Comparison of ENCODE assay signal across 1 cellular context in the genomic region with DNA sequence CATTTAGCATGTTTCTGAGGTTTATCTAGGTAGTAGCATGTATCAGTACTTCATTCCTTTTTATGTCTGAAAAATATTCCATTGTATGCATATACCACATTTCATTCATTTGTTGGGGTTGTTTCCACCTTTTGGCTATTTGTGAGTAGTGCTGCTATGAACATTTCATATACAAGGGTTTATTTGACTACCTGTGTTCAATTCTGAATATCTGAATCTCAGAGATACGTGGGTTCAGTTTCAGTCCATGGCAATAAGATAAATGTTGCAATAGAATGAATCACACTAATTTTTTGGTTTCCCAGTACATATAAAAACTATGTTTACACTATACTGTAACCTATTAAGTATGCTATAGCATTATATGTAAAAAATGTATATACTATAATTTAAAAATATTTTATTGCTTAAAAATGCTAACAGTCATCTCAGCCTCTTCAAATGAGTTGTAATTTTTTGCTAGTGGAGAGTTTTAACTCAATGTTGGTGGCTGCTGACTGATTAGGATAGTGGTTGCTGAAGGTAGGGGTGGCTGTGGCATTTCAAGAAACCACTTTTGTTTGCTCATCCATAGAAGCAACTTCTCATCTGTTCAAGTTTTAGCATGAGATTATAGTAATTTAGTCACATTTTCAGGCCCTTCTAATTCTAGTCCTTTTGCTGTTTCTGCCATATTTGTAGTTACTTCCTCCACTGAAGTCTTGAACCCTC.
TF ChIP-seq lines count a peak whose summit lies in the region.

No MANE protein-coding gene starts in this region.

TF ChIP-seq in GM12878, 131 proteins besides CTCF, POLR2A, EP300 and RAD21 (continued from another document):
- TF ChIP-seq RELB (IDR thresholded peaks at IDR 0.05; ENCODE audit: low read depth), result no peak
- TF ChIP-seq FOXM1 (IDR thresholded peaks at IDR 0.05; ENCODE audit: low read depth, low read length), result 0 out of 2 replicates have a peak, but pooled peaks have one; percentile 28
- TF ChIP-seq RFX5 (IDR thresholded peaks at IDR 0.05; ENCODE audit: low read depth, low read length), result no peak
- TF ChIP-seq, protein P1, sequence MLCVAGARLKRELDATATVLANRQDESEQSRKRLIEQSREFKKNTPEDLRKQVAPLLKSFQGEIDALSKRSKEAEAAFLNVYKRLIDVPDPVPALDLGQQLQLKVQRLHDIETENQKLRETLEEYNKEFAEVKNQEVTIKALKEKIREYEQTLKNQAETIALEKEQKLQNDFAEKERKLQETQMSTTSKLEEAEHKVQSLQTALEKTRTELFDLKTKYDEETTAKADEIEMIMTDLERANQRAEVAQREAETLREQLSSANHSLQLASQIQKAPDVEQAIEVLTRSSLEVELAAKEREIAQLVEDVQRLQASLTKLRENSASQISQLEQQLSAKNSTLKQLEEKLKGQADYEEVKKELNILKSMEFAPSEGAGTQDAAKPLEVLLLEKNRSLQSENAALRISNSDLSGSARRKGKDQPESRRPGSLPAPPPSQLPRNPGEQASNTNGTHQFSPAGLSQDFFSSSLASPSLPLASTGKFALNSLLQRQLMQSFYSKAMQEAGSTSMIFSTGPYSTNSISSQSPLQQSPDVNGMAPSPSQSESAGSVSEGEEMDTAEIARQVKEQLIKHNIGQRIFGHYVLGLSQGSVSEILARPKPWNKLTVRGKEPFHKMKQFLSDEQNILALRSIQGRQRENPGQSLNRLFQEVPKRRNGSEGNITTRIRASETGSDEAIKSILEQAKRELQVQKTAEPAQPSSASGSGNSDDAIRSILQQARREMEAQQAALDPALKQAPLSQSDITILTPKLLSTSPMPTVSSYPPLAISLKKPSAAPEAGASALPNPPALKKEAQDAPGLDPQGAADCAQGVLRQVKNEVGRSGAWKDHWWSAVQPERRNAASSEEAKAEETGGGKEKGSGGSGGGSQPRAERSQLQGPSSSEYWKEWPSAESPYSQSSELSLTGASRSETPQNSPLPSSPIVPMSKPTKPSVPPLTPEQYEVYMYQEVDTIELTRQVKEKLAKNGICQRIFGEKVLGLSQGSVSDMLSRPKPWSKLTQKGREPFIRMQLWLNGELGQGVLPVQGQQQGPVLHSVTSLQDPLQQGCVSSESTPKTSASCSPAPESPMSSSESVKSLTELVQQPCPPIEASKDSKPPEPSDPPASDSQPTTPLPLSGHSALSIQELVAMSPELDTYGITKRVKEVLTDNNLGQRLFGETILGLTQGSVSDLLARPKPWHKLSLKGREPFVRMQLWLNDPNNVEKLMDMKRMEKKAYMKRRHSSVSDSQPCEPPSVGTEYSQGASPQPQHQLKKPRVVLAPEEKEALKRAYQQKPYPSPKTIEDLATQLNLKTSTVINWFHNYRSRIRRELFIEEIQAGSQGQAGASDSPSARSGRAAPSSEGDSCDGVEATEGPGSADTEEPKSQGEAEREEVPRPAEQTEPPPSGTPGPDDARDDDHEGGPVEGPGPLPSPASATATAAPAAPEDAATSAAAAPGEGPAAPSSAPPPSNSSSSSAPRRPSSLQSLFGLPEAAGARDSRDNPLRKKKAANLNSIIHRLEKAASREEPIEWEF (IDR thresholded peaks at IDR 0.05; ENCODE audit: insufficient replicate concordance, low read depth, low read length), result no peak
- TF ChIP-seq NBN (IDR thresholded peaks at IDR 0.05), result no peak
- no peak for TF ChIP-seq MEF2B (IDR thresholded peaks at IDR 0.05; ENCODE audit: partially characterized antibody, poor library complexity, severe bottlenecking)
- no peak for TF ChIP-seq TAF1 (IDR thresholded peaks at IDR 0.05; ENCODE audit: borderline replicate concordance, low read depth, low read length)
- TF ChIP-seq RUNX3 (IDR thresholded peaks at IDR 0.05; ENCODE audit: low read length), result peak; percentile 82
- TF ChIP-seq SIX5 (IDR thresholded peaks at IDR 0.05; ENCODE audit: low read depth, low read length, severe bottlenecking), result no peak
- TF ChIP-seq BMI1 (IDR thresholded peaks at IDR 0.05; ENCODE audit: borderline replicate concordance), result no peak
- TF ChIP-seq BRCA1 (IDR thresholded peaks at IDR 0.05; ENCODE audit: low read depth, low read length), result no peak
- TF ChIP-seq HDAC6 (IDR thresholded peaks at IDR 0.05; ENCODE audit: unreplicated experiment), result no peak
- TF ChIP-seq CHD1 (IDR thresholded peaks at IDR 0.05; ENCODE audit: low read depth, low read length), result no peak
- TF ChIP-seq SPI1 (IDR thresholded peaks at IDR 0.05; ENCODE audit: borderline replicate concordance, insufficient read depth, low read depth, low read length), result no peak
- TF ChIP-seq JUNB (IDR thresholded peaks at IDR 0.05), result peak; percentile 79
- TF ChIP-seq, protein P2, sequence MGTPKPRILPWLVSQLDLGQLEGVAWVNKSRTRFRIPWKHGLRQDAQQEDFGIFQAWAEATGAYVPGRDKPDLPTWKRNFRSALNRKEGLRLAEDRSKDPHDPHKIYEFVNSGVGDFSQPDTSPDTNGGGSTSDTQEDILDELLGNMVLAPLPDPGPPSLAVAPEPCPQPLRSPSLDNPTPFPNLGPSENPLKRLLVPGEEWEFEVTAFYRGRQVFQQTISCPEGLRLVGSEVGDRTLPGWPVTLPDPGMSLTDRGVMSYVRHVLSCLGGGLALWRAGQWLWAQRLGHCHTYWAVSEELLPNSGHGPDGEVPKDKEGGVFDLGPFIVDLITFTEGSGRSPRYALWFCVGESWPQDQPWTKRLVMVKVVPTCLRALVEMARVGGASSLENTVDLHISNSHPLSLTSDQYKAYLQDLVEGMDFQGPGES (IDR thresholded peaks at IDR 0.05), result no peak
- TF ChIP-seq ATF2 (IDR thresholded peaks at IDR 0.05; ENCODE audit: low read length), result 0 out of 2 replicates have a peak, but pooled peaks have one; percentile 33
- no peak for TF ChIP-seq ZZZ3 (IDR thresholded peaks at IDR 0.05; ENCODE audit: control insufficient read depth, insufficient read length, low read depth)
- TF ChIP-seq BCL11A (IDR thresholded peaks at IDR 0.05; ENCODE audit: low read depth, low read length), result peak; percentile 71; the same call in 1 of the 2 replicates
- no peak for TF ChIP-seq LARP7 (IDR thresholded peaks at IDR 0.05)
- TF ChIP-seq, protein P3, sequence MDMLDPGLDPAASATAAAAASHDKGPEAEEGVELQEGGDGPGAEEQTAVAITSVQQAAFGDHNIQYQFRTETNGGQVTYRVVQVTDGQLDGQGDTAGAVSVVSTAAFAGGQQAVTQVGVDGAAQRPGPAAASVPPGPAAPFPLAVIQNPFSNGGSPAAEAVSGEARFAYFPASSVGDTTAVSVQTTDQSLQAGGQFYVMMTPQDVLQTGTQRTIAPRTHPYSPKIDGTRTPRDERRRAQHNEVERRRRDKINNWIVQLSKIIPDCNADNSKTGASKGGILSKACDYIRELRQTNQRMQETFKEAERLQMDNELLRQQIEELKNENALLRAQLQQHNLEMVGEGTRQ (IDR thresholded peaks at IDR 0.05; ENCODE audit: borderline replicate concordance, low read depth, low read length), result no peak
- no peak for TF ChIP-seq RCOR1 (conservative IDR thresholded peaks at IDR 0.05; ENCODE audit: low read depth, low read length)
- no peak for TF ChIP-seq FOXK2 (IDR thresholded peaks at IDR 0.05)
- no peak for TF ChIP-seq TCF12 (IDR thresholded peaks at IDR 0.05; ENCODE audit: low read depth, low read length)
- no peak for TF ChIP-seq SREBF1 (IDR thresholded peaks at IDR 0.05; ENCODE audit: low read length)
- TF ChIP-seq IRF4 (IDR thresholded peaks at IDR 0.05; ENCODE audit: low read depth, low read length), result peak; percentile 23; the same call in 1 of the 2 replicates
- peak; percentile 65; the same call in 1 of the 2 replicates for TF ChIP-seq NFIC (IDR thresholded peaks at IDR 0.05; ENCODE audit: low read depth, low read length)
- TF ChIP-seq SUZ12 (IDR thresholded peaks at IDR 0.05; ENCODE audit: unreplicated experiment), result no peak
- TF ChIP-seq FOS (IDR thresholded peaks at IDR 0.05; ENCODE audit: borderline replicate concordance, extremely low read depth, insufficient read length), result no peak
- no peak for TF ChIP-seq IKZF1 (conservative IDR thresholded peaks at IDR 0.05)
